24 cellular contexts compared by ENCODE assay signal in the genomic region with DNA sequence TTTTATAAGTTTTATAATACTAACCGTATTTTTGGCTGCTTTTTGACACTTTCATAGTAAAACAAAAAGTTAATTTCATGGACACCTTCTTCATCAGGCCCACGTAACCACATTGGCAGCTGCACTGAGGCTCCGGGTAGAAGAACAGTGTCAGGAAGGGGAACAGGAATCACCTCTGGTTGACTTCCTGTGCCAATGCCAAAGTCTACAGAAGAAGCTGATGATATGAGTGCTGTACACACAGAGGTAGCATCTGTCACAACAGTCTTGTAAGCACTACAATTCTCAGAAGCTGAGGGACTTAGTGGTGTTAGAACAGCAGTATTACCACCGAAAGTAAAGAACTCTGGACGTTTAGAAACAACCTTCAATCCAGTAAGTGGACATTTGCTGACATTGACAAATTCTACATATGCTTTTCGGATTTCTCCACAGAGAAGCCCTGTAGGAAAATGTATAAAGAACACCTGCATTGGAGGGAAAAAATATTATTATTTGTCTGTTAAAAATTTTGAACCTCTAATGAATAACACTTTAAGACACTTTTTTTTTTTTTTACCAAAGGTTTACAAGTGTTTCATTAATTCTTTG.
"Had no signal": no experiment of that assay in that cellular context is flagged by ENCODE, and none has a peak within 500 bp of the region (broad histone marks: within the 10 kb centered on the region; RNA-seq: fewer than 3 reads in every experiment).

No MANE protein-coding gene starts in this region.

- H3K27ac Mint-ChIP-seq: activated CD4-positive, alpha-beta T cell treated with anti-CD3 and anti-CD28 coated beads, Interleukin-2, amount 10 ng/mL, durations not matched to agents 24 days and 14 days; activated CD8-positive, alpha-beta T cell treated with anti-CD3 and anti-CD28 coated beads for 36 hours; activated naive CD8-positive, alpha-beta T cell treated with anti-CD3 and anti-CD28 coated beads, Interleukin-2, amount 50 U/mL, for 24 hours; activated T-helper 17 cell treated with anti-CD3 and anti-CD28 coated beads, Interleukin-2, amount 50 U/mL, for 72 hours; naive B cell; neural progenitor cell had no signal

- DNase-seq: activated CD4-positive, alpha-beta T cell treated with anti-CD3 and anti-CD28 coated beads, Interleukin-2, amount 10 ng/mL, durations not matched to agents 24 days and 14 days; activated CD8-positive, alpha-beta T cell treated with anti-CD3 and anti-CD28 coated beads for 36 hours; activated naive CD4-positive, alpha-beta T cell treated with Interleukin-2 at 50 U/mL for 16 hours; activated naive CD8-positive, alpha-beta T cell treated with anti-CD3 and anti-CD28 coated beads, Interleukin-2, amount 50 U/mL, for 24 hours; activated T-cell treated with anti-CD3 and anti-CD28 coated beads, Interleukin-2, amount 50 U/mL, for 1 hour; anterior cingulate cortex; brain microvascular endothelial cell; central memory CD4-positive, alpha-beta T cell; gastrocnemius medialis; heart left ventricle; mesenchymal stem cell; mucosa of descending colon; naive B cell; right cardiac atrium; stimulated activated CD4-positive, alpha-beta T cell treated with anti-CD3 and anti-CD28 coated beads, Interleukin-2, amount 100 ng/mL, for 48 hours; stimulated activated naive CD8-positive, alpha-beta T cell treated with anti-CD3 and anti-CD28 coated beads, Interleukin-15, amount 100 ng/mL, for 72 hours; transverse colon; uterus had no signal

- H3K4me1 ChIP-seq: gastrocnemius medialis, heart left ventricle, neural progenitor cell, prostate gland, suprapubic skin, transverse colon, uterus had no signal

- H3K27me3 Mint-ChIP-seq: activated CD4-positive, alpha-beta T cell treated with anti-CD3 and anti-CD28 coated beads, Interleukin-2, amount 10 ng/mL, durations not matched to agents 24 days and 14 days; activated CD8-positive, alpha-beta T cell treated with anti-CD3 and anti-CD28 coated beads for 36 hours; activated naive CD8-positive, alpha-beta T cell treated with anti-CD3 and anti-CD28 coated beads, Interleukin-2, amount 50 U/mL, for 24 hours; activated T-helper 17 cell treated with anti-CD3 and anti-CD28 coated beads, Interleukin-2, amount 50 U/mL, for 72 hours; naive B cell; stimulated activated naive CD8-positive, alpha-beta T cell treated with anti-CD3 and anti-CD28 coated beads, Interleukin-15, amount 100 ng/mL, for 72 hours had no signal

- H3K9me3 ChIP-seq: gastrocnemius medialis, heart left ventricle, mucosa of descending colon, prostate gland, suprapubic skin, transverse colon, uterus had no signal

- H3K4me3 ChIP-seq: gastrocnemius medialis, heart left ventricle, mucosa of descending colon, neural progenitor cell, prostate gland, suprapubic skin, transverse colon, uterus had no signal

- H3K9me3 Mint-ChIP-seq: activated CD4-positive, alpha-beta T cell treated with anti-CD3 and anti-CD28 coated beads, Interleukin-2, amount 10 ng/mL, durations not matched to agents 24 days and 14 days; activated CD8-positive, alpha-beta T cell treated with anti-CD3 and anti-CD28 coated beads for 36 hours; activated naive CD8-positive, alpha-beta T cell treated with anti-CD3 and anti-CD28 coated beads, Interleukin-2, amount 50 U/mL, for 24 hours; activated T-helper 17 cell treated with anti-CD3 and anti-CD28 coated beads, Interleukin-2, amount 50 U/mL, for 72 hours; naive B cell; neural progenitor cell; stimulated activated naive CD8-positive, alpha-beta T cell treated with anti-CD3 and anti-CD28 coated beads, Interleukin-15, amount 100 ng/mL, for 72 hours had no signal

- ATAC-seq: activated CD8-positive, alpha-beta T cell treated with anti-CD3 and anti-CD28 coated beads for 36 hours; activated naive CD8-positive, alpha-beta T cell treated with anti-CD3 and anti-CD28 coated beads, Interleukin-2, amount 50 U/mL, for 24 hours; activated T-helper 17 cell treated with anti-CD3 and anti-CD28 coated beads, Interleukin-2, amount 50 U/mL, for 72 hours; esophagus mucosa; gastrocnemius medialis; heart left ventricle; mucosa of descending colon; stimulated activated naive CD8-positive, alpha-beta T cell treated with anti-CD3 and anti-CD28 coated beads, Interleukin-15, amount 100 ng/mL, for 72 hours had no signal

- H3K27ac ChIP-seq: brain microvascular endothelial cell, gastrocnemius medialis, heart left ventricle, neural progenitor cell, prostate gland, suprapubic skin, transverse colon, uterus had no signal

- FAIRE-seq: colon had no signal

- H3K27me3 ChIP-seq: brain microvascular endothelial cell, gastrocnemius medialis, heart left ventricle, neural progenitor cell, suprapubic skin, transverse colon, uterus had no signal

- H3K4me1 Mint-ChIP-seq: activated naive CD8-positive, alpha-beta T cell treated with anti-CD3 and anti-CD28 coated beads, Interleukin-2, amount 50 U/mL, for 24 hours; activated T-helper 17 cell treated with anti-CD3 and anti-CD28 coated beads, Interleukin-2, amount 50 U/mL, for 72 hours; naive B cell; neural progenitor cell; stimulated activated naive CD8-positive, alpha-beta T cell treated with anti-CD3 and anti-CD28 coated beads, Interleukin-15, amount 100 ng/mL, for 72 hours had no signal

- H3K4me3 Mint-ChIP-seq: activated CD4-positive, alpha-beta T cell treated with anti-CD3 and anti-CD28 coated beads, Interleukin-2, amount 10 ng/mL, durations not matched to agents 24 days and 14 days; activated CD8-positive, alpha-beta T cell treated with anti-CD3 and anti-CD28 coated beads for 36 hours; activated naive CD8-positive, alpha-beta T cell treated with anti-CD3 and anti-CD28 coated beads, Interleukin-2, amount 50 U/mL, for 24 hours; activated T-helper 17 cell treated with anti-CD3 and anti-CD28 coated beads, Interleukin-2, amount 50 U/mL, for 72 hours; naive B cell; neural progenitor cell; stimulated activated naive CD8-positive, alpha-beta T cell treated with anti-CD3 and anti-CD28 coated beads, Interleukin-15, amount 100 ng/mL, for 72 hours had no signal

- H3K36me3 ChIP-seq: prostate gland, uterus had no signal
